Comparison of ENCODE assay signal across 16 cellular contexts in the genomic region with DNA sequence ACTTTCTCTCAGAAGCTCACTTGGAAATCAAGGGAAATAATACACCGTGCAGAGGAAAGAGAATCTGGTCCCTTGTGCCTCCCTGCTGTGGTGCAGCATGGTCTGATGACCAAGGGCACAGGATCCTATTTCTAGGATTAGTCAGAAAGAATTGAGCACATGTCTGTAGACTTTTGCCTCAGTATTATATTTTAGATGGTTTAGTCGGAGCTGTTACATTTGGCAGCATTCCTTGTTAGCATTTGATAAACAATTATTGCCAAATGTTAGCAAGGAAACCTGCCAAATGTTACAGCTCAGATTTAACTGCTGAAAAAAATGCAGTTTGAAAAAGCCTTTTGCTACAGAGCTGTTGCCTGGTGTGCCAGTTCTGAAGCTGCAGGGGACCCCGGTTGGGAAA.
DNase-seq lines count a peak whose midpoint lies in the region; ATAC-seq, FAIRE-seq and TF ChIP-seq lines count a peak whose summit lies in the region.
"Had no signal": no experiment of that assay in that cellular context is flagged by ENCODE, and none has a peak within 500 bp of the region (broad histone marks: within the 10 kb centered on the region; RNA-seq: fewer than 3 reads in every experiment).

No MANE protein-coding gene starts in this region.

- peak overlapping the region; percentile 85 for H3K27ac Mint-ChIP-seq in nephron progenitor cell
- H3K27ac Mint-ChIP-seq in stimulated activated memory B cell treated with anti-CD40 and anti-IgM and Interleukin-4, amounts not matched to agents 10 μg/mL and 1 μg/mL and 100 μg/mL, for 72 hours = no peak overlapping the region

- peak; percentile 87 for TF ChIP-seq EP300 in Ishikawa (IDR thresholded peaks at IDR 0.05; ENCODE audit: borderline replicate concordance)

- DNase-seq in Ammon's horn (ENCODE audit: low spot score) = peak; percentile 40
- peak; percentile 28 for DNase-seq in bronchial epithelial cell (ENCODE audit: low read depth)
- no peak for DNase-seq in nephron progenitor cell
- no peak for DNase-seq in RKO (ENCODE audit: low spot score)
- DNase-seq in NCI-H1417 treated with DMSO at 0.1 percent for 48 hours (lab: John Stamatoyannopoulos, UW) = no peak
- DNase-seq in T-helper 2 cell = no peak
- DNase-seq: activated CD4-positive, alpha-beta T cell treated with anti-CD3 and anti-CD28 coated beads for 4 hours; Calu3; gastrocnemius medialis; left colon; MM.1S; NCI-H774; stimulated activated CD4-positive, alpha-beta T cell treated with anti-CD3 and anti-CD28 coated beads, Interleukin-15, amount 100 ng/mL, for 24 hours had no signal

- TF ChIP-seq CTCF in bronchial epithelial cell (IDR thresholded peaks at IDR 0.05; ENCODE audit: insufficient read depth, low read length, severe bottlenecking) (no peak), nephron progenitor cell (IDR thresholded peaks at IDR 0.05) (no peak)

- H3K27me3 ChIP-seq in bronchial epithelial cell (ENCODE audit: control insufficient read depth, insufficient read depth, low read length) = no peaks in the 10 kb centered on the region
- H3K27me3 ChIP-seq: gastrocnemius medialis had no signal

- H3K4me3 ChIP-seq in bronchial epithelial cell (ENCODE audit: low read depth, low read length) = no peak overlapping the region
- H3K4me3 ChIP-seq: gastrocnemius medialis, SK-N-MC had no signal

- H3K36me3 Mint-ChIP-seq in nephron progenitor cell (ENCODE audit: low read depth) = peaks cover 7% of the 10 kb centered on the region
- H3K36me3 Mint-ChIP-seq in stimulated activated memory B cell treated with anti-CD40 and anti-IgM and Interleukin-4, amounts not matched to agents 10 μg/mL and 1 μg/mL and 100 μg/mL, for 72 hours = no peaks in the 10 kb centered on the region

- FAIRE-seq in bronchial epithelial cell (lab: Jason Lieb, UNC) = no peak

- no peak overlapping the region for H3K4me3 Mint-ChIP-seq in nephron progenitor cell
- no peak overlapping the region for H3K4me3 Mint-ChIP-seq in stimulated activated memory B cell treated with anti-CD40 and anti-IgM and Interleukin-4, amounts not matched to agents 10 μg/mL and 1 μg/mL and 100 μg/mL, for 72 hours

- no peak for TF ChIP-seq RAD21 in Ishikawa (IDR thresholded peaks at IDR 0.05; ENCODE audit: low read depth)

- peaks cover 19% of the 10 kb centered on the region for H3K4me1 Mint-ChIP-seq in nephron progenitor cell
- H3K4me1 Mint-ChIP-seq in stimulated activated memory B cell treated with anti-CD40 and anti-IgM and Interleukin-4, amounts not matched to agents 10 μg/mL and 1 μg/mL and 100 μg/mL, for 72 hours = no peaks in the 10 kb centered on the region

- H3K9me3 Mint-ChIP-seq in nephron progenitor cell = peaks cover 25% of the 10 kb centered on the region
- peaks cover 20% of the 10 kb centered on the region for H3K9me3 Mint-ChIP-seq in stimulated activated memory B cell treated with anti-CD40 and anti-IgM and Interleukin-4, amounts not matched to agents 10 μg/mL and 1 μg/mL and 100 μg/mL, for 72 hours

- H3K36me3 ChIP-seq in bronchial epithelial cell (ENCODE audit: control insufficient read depth, insufficient read depth, low read length) = no peaks in the 10 kb centered on the region
- H3K36me3 ChIP-seq: gastrocnemius medialis had no signal

- H3K27me3 Mint-ChIP-seq in nephron progenitor cell (ENCODE audit: low read depth, poor library complexity) = no peaks in the 10 kb centered on the region
- H3K27me3 Mint-ChIP-seq in stimulated activated memory B cell treated with anti-CD40 and anti-IgM and Interleukin-4, amounts not matched to agents 10 μg/mL and 1 μg/mL and 100 μg/mL, for 72 hours = no peaks in the 10 kb centered on the region

- ATAC-seq in stimulated activated memory B cell treated with anti-CD40 and anti-IgM and Interleukin-4, amounts not matched to agents 10 μg/mL and 1 μg/mL and 100 μg/mL, for 72 hours = no peak
- ATAC-seq: gastrocnemius medialis, left colon had no signal

TF ChIP-seq in Ishikawa, 13 proteins besides CTCF, POLR2A, EP300 and RAD21:
- TF ChIP-seq, protein P1, sequence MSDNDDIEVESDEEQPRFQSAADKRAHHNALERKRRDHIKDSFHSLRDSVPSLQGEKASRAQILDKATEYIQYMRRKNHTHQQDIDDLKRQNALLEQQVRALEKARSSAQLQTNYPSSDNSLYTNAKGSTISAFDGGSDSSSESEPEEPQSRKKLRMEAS (IDR thresholded peaks at IDR 0.05) = peak; percentile 56; the same call in 1 of the 2 replicates
- TF ChIP-seq TCF12 (IDR thresholded peaks at IDR 0.05; ENCODE audit: low read depth) (peak; percentile 72; the same call in 1 of the 2 replicates), CREB1 (IDR thresholded peaks at IDR 0.05; ENCODE audit: low read depth) (no peak), EGR1 (IDR thresholded peaks at IDR 0.05) (no peak), CEBPB (IDR thresholded peaks at IDR 0.05) (peak; percentile 48; the same call in 1 of the 2 replicates), TEAD4 (IDR thresholded peaks at IDR 0.05) (peak; percentile 45; the same call in 1 of the 2 replicates), NFIC (IDR thresholded peaks at IDR 0.05) (peak; percentile 85)
- TF ChIP-seq, protein P2, sequence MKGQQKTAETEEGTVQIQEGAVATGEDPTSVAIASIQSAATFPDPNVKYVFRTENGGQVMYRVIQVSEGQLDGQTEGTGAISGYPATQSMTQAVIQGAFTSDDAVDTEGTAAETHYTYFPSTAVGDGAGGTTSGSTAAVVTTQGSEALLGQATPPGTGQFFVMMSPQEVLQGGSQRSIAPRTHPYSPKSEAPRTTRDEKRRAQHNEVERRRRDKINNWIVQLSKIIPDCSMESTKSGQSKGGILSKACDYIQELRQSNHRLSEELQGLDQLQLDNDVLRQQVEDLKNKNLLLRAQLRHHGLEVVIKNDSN (IDR thresholded peaks at IDR 0.05) = no peak

Comparison
In these comparisons a context has a peak if more than half of its experiments do, and no peak if none do; other contexts are left out.
1. DNase-seq: peak in Ammon's horn (single experiment) and bronchial epithelial cell (single experiment); none in nephron progenitor cell (single experiment), RKO (single experiment), NCI-H1417 treated with DMSO at 0.1 percent for 48 hours (single experiment) and T-helper 2 cell (0 of 5).